24 cellular contexts compared by ENCODE assay signal in genomic region chr7:81626008-81626407, GRCh38.
DNase-seq lines count a peak whose midpoint lies in the region; ATAC-seq and TF ChIP-seq lines count a peak whose summit lies in the region.
"Had no signal": no experiment of that assay in that cellular context is flagged by ENCODE, and none has a peak within 500 bp of the region (broad histone marks: within the 10 kb centered on the region; RNA-seq: fewer than 3 reads in every experiment).

No MANE protein-coding gene starts in this region.

- H3K9me3 ChIP-seq in PC-3 (ENCODE audit: low read length) (no peaks in the 10 kb centered on the region), neural progenitor cell (ENCODE audit: low read depth) (no peaks in the 10 kb centered on the region), H9 (ENCODE audit: control insufficient read depth, low read depth, low read length) (no peaks in the 10 kb centered on the region)
- H3K9me3 ChIP-seq: BLaER1, esophagus squamous epithelium had no signal

- no peaks in the 10 kb centered on the region for H3K23me2 ChIP-seq in H9 (ENCODE audit: insufficient read length, low read depth, low read length, poor library complexity, severe bottlenecking)

- no peak overlapping the region for H3K18ac ChIP-seq in H9 (ENCODE audit: insufficient read length, low read depth, low read length)

- no peak overlapping the region for H3K4me3 Mint-ChIP-seq in chondrocyte (ENCODE audit: unreplicated experiment)
- no peak overlapping the region for H3K4me3 Mint-ChIP-seq in neural progenitor cell
- no peak overlapping the region for H3K4me3 Mint-ChIP-seq in H9
- H3K4me3 Mint-ChIP-seq: activated T-cell treated with anti-CD3 and anti-CD28 coated beads, Interleukin-2, amount 50 U/mL, for 24 hours; T-helper 1 cell treated with Interleukin-12 subunit alpha and Interleukin-12 subunit beta and Interleukin-4 antibody, amounts not matched to agents 30 μg/mL and 1 μg/mL, for 36 hours had no signal

- peak overlapping the region; percentile 85 for H3K27ac Mint-ChIP-seq in chondrocyte (ENCODE audit: unreplicated experiment)
- no peak overlapping the region for H3K27ac Mint-ChIP-seq in neural progenitor cell
- no peak overlapping the region for H3K27ac Mint-ChIP-seq in H9
- H3K27ac Mint-ChIP-seq: activated T-cell treated with anti-CD3 and anti-CD28 coated beads, Interleukin-2, amount 50 U/mL, for 24 hours; T-helper 1 cell treated with Interleukin-12 subunit alpha and Interleukin-12 subunit beta and Interleukin-4 antibody, amounts not matched to agents 30 μg/mL and 1 μg/mL, for 36 hours had no signal

- H3K27ac ChIP-seq in PC-3 (ENCODE audit: low read length): peak overlapping the region; percentile 6; the same call in 1 of the 2 replicates
- H3K27ac ChIP-seq in neural progenitor cell: no peak overlapping the region
- H3K27ac ChIP-seq in H9 (ENCODE audit: insufficient read length, low read depth, low read length): no peak overlapping the region
- H3K27ac ChIP-seq: BLaER1, esophagus squamous epithelium, spleen had no signal

- POLR2A ChIA-PET in PC-3 (lab: Charles Lee; ENCODE audit: unreplicated experiment): no interaction called here

- H3K14ac ChIP-seq in H9 (ENCODE audit: insufficient read depth, low read length): no peak overlapping the region

- no CpG with 5 or more reads among the region's 1 CpG for WGBS in H9 (ENCODE audit: extremely low coverage, insufficient read length, low lambda C conversion rate)
- WGBS in lower leg skin, 2 donors: 68 to 69% methylated on average over 1 of the region's 1 CpG

- H4K8ac ChIP-seq in H9 (replicated peaks; ENCODE audit: insufficient read length, low read depth, low read length): no peak overlapping the region

- H3K4me2 ChIP-seq in PC-3 (ENCODE audit: low read length) (no peak overlapping the region), neural progenitor cell (no peak overlapping the region), H9 (ENCODE audit: insufficient read depth, insufficient read length, low read length) (no peak overlapping the region)
- H3K4me2 ChIP-seq: BLaER1 had no signal

- H2BK5ac ChIP-seq in H9 (ENCODE audit: insufficient read length, low read length): no peak overlapping the region

- H3K79me2 ChIP-seq in PC-3 (ENCODE audit: low read length) (no peaks in the 10 kb centered on the region), neural progenitor cell (ENCODE audit: low read depth) (no peaks in the 10 kb centered on the region), H9 (ENCODE audit: insufficient read depth, low read length) (no peaks in the 10 kb centered on the region)

- CTCF ChIA-PET in PC-3 (lab: Charles Lee): no interaction called here

- no peak overlapping the region for H2BK15ac ChIP-seq in H9 (ENCODE audit: low read depth, low read length)

- H2AK5ac ChIP-seq in H9 (ENCODE audit: insufficient read length, low read length): no peak overlapping the region

- H3K36me3 Mint-ChIP-seq in chondrocyte (ENCODE audit: low read depth): peaks cover 2% of the 10 kb centered on the region
- H3K36me3 Mint-ChIP-seq in neural progenitor cell: no peaks in the 10 kb centered on the region
- H3K36me3 Mint-ChIP-seq in H9 (ENCODE audit: insufficient read depth in 1 of 3, low read depth in 3 of 3): no peaks in the 10 kb centered on the region

- H3K9me2 ChIP-seq in PC-3 (replicated peaks; ENCODE audit: low read length): no peaks in the 10 kb centered on the region

- H3K27me3 Mint-ChIP-seq in chondrocyte (ENCODE audit: low read depth): no peaks in the 10 kb centered on the region
- no peaks in the 10 kb centered on the region for H3K27me3 Mint-ChIP-seq in neural progenitor cell (ENCODE audit: insufficient read depth, low read depth)
- no peaks in the 10 kb centered on the region for H3K27me3 Mint-ChIP-seq in H9 (ENCODE audit: low read depth)
- H3K27me3 Mint-ChIP-seq: activated T-cell treated with anti-CD3 and anti-CD28 coated beads, Interleukin-2, amount 50 U/mL, for 24 hours had no signal

- no peak overlapping the region for H4K91ac ChIP-seq in H9 (ENCODE audit: insufficient read length, low read depth, low read length)

- peak; percentile 66 for DNase-seq in DMS114 treated with DMSO at 0.1 percent for 48 hours (lab: John Stamatoyannopoulos, UW; ENCODE audit: unreplicated experiment)
- DNase-seq in PC-3: no peak
- DNase-seq in chondrocyte (ENCODE audit: low spot score): no peak
- DNase-seq in neural progenitor cell (ENCODE audit: low spot score): no peak
- no peak for DNase-seq in H9
- no peak for DNase-seq in amygdala (lab: John Stamatoyannopoulos, UW)
- no peak for DNase-seq in lower leg skin (ENCODE audit: low spot score in 2 of 2)
- DNase-seq: activated CD4-positive, alpha-beta T cell treated with anti-CD3 and anti-CD28 coated beads for 4 hours; activated gamma-delta T cell treated with Interleukin-2 at 50 U/mL for 16 hours; activated T-cell treated with anti-CD3 and anti-CD28 coated beads, Interleukin-2, amount 50 U/mL, for 24 hours; cortex of kidney; DND-41; esophagus squamous epithelium; head of caudate nucleus; NCI-H1436; NCI-H510A; nucleus accumbens; spleen; stimulated activated CD4-positive, alpha-beta T cell treated with anti-CD3 and anti-CD28 coated beads, Interleukin-2, amount 100 ng/mL, for 48 hours; stimulated activated naive CD4-positive, alpha-beta T cell had no signal

- no peak overlapping the region for H2BK120ac ChIP-seq in H9 (ENCODE audit: low read depth, low read length, poor library complexity, severe bottlenecking)

- ATAC-seq in PC-3 (no peak), HG02610 (IDR thresholded peaks at IDR 0.05; ENCODE audit: unreplicated experiment) (no peak)
- ATAC-seq: K562 had no signal

- no peak overlapping the region for H4K5ac ChIP-seq in H9 (ENCODE audit: insufficient read length, low read depth, low read length)

- intact Hi-C loops in PC-3 (cut with micrococcal nuclease): no loop called here
- intact Hi-C loops in lower leg skin (cut with DNase I; ENCODE audit: low total_unique reads): no loop called here

- H2BK12ac ChIP-seq in H9 (ENCODE audit: insufficient read length, low read depth, low read length): no peak overlapping the region

- no peak overlapping the region for H3T11ph ChIP-seq in H9 (ENCODE audit: low read length)

- BruUV-seq in PC-3 (replicated peaks; lab: Mats Ljungman, UMichigan): no TSS peak

- H3K56ac ChIP-seq in H9 (ENCODE audit: insufficient read length, low read depth, low read length): no peak overlapping the region

- H3K9ac ChIP-seq in PC-3 (ENCODE audit: low read length): no peak overlapping the region
- H3K9ac ChIP-seq in neural progenitor cell: no peak overlapping the region
- no peak overlapping the region for H3K9ac ChIP-seq in H9 (ENCODE audit: extremely low read depth, insufficient read length, low read length)
- H3K9ac ChIP-seq: BLaER1 had no signal

- H4K20me1 ChIP-seq in PC-3 (ENCODE audit: low read length): no peaks in the 10 kb centered on the region
- no peaks in the 10 kb centered on the region for H4K20me1 ChIP-seq in neural progenitor cell (ENCODE audit: low read depth)
- H4K20me1 ChIP-seq in H9 (ENCODE audit: control insufficient read depth, insufficient read depth, insufficient read length): no peaks in the 10 kb centered on the region
- H4K20me1 ChIP-seq: BLaER1 had no signal

- H3K23ac ChIP-seq in H9 (ENCODE audit: insufficient read length, low read depth, low read length): no peak overlapping the region

- TF ChIP-seq CTCF in PC-3 (conservative IDR thresholded peaks at IDR 0.05; ENCODE audit: low read depth, low read length) (no peak), chondrocyte (IDR thresholded peaks at IDR 0.05) (no peak), neural progenitor cell (IDR thresholded peaks at IDR 0.05) (no peak), H9 (conservative IDR thresholded peaks at IDR 0.05) (no peak), lower leg skin (IDR thresholded peaks at IDR 0.05) (no peak)

- no peak overlapping the region for H2BK20ac ChIP-seq in H9 (ENCODE audit: low read depth, low read length, poor library complexity, severe bottlenecking)

- H3K4me1 ChIP-seq in PC-3 (ENCODE audit: insufficient read depth, low read length) (peaks cover 32% of the 10 kb centered on the region), neural progenitor cell (no peaks in the 10 kb centered on the region), H9 (ENCODE audit: insufficient read depth, low read length) (no peaks in the 10 kb centered on the region)
- H3K4me1 ChIP-seq: BLaER1, esophagus squamous epithelium, spleen had no signal

- no peaks in the 10 kb centered on the region for H3K27me3 ChIP-seq in PC-3 (ENCODE audit: low read length)
- H3K27me3 ChIP-seq in neural progenitor cell: no peaks in the 10 kb centered on the region
- H3K27me3 ChIP-seq in H9 (ENCODE audit: insufficient read depth, low read length): no peaks in the 10 kb centered on the region
- H3K27me3 ChIP-seq: BLaER1, esophagus squamous epithelium, spleen had no signal

- no peaks in the 10 kb centered on the region for H3K79me1 ChIP-seq in H9 (ENCODE audit: insufficient read depth, low read depth, low read length, poor library complexity, severe bottlenecking)

- peaks cover 7% of the 10 kb centered on the region for H3K9me3 Mint-ChIP-seq in chondrocyte (ENCODE audit: low read depth)
- no peaks in the 10 kb centered on the region for H3K9me3 Mint-ChIP-seq in neural progenitor cell
- no peaks in the 10 kb centered on the region for H3K9me3 Mint-ChIP-seq in H9
- H3K9me3 Mint-ChIP-seq: activated T-cell treated with anti-CD3 and anti-CD28 coated beads, Interleukin-2, amount 50 U/mL, for 24 hours; T-helper 1 cell treated with Interleukin-12 subunit alpha and Interleukin-12 subunit beta and Interleukin-4 antibody, amounts not matched to agents 30 μg/mL and 1 μg/mL, for 36 hours had no signal

- no peaks in the 10 kb centered on the region for H3F3A ChIP-seq in PC-3 (ENCODE audit: low read length, unreplicated experiment)
- H3F3A ChIP-seq in neural progenitor cell (ENCODE audit: low read depth): no peaks in the 10 kb centered on the region

- H3K4ac ChIP-seq in H9 (ENCODE audit: low read depth, low read length): no peak overlapping the region

- peaks cover 66% of the 10 kb centered on the region for H3K4me1 Mint-ChIP-seq in chondrocyte (ENCODE audit: low read depth)
- no peaks in the 10 kb centered on the region for H3K4me1 Mint-ChIP-seq in neural progenitor cell
- peaks cover 4 to 5% of the 10 kb centered on the region in 2 experiments; a peak in 3 of 4 replicates for H3K4me1 Mint-ChIP-seq in H9

- TF ChIP-seq POLR2A in lower leg skin (IDR thresholded peaks at IDR 0.05): no peak

- H3K4me3 ChIP-seq in PC-3 (ENCODE audit: low read length) (no peak overlapping the region), neural progenitor cell (no peak overlapping the region), lower leg skin (ENCODE audit: low read depth, poor library complexity, severe bottlenecking) (no peak overlapping the region)
- H3K4me3 ChIP-seq: BLaER1, esophagus squamous epithelium, K562, spleen had no signal

- H2AFZ ChIP-seq in PC-3 (ENCODE audit: low read length) (no peak overlapping the region), neural progenitor cell (replicated peaks) (peak overlapping the region; percentile 56), H9 (ENCODE audit: low read length) (no peak overlapping the region)

- H3K36me3 ChIP-seq in PC-3 (ENCODE audit: low read depth, low read length) (no peaks in the 10 kb centered on the region), neural progenitor cell (no peaks in the 10 kb centered on the region)
- H3K36me3 ChIP-seq: BLaER1, esophagus squamous epithelium, spleen had no signal
